8 cellular contexts compared by ENCODE assay signal in the genomic region with DNA sequence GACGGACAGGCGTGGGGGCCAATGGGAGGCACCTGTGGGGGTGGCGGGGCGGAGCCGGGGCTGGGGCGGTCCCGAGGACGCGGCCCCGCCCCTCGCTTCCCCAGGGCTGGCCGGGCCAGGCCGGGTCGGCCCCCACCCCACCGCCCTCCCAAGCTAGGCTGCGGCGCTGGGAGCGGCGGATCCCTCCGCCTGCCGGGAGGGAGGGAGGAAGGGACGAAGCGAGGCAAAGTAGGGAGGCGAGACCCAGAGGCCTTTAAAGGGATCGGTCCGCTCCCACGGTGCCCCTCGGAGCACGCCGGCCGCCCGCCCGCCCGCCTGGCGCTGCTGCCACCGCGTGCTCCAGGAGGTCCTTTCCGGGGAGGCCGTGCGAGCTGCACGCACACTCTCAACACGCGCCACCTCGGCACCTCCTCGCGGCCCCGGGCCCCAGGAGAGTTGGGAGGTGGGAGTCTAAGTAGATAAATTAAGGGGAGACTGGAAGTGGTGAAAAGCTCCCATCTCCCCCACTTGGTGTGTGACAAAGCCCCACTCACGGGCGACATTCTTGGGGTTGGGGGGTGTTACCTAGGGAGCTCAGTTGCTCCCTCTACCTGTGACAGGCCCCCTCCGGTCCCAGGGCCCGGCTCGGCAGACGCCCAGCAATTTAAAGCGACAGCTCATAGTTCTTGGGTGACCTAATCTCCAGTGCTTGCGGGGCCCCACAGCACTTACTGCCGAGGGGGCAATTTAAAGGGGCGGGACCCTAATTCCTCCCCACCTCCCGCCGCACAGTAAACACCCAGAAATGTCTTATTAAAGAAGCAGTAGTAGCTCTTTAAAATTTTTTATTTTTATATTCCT. TPM values are rescaled to one million over a fixed set of nuclear protein-coding genes. Genes with fewer than 3 reads are reported as not detected.
DNase-seq lines count a peak whose midpoint lies in the region; ATAC-seq and TF ChIP-seq lines count a peak whose summit lies in the region.

No MANE protein-coding gene starts in this region.

- no peak overlapping the region for H2AFZ ChIP-seq in OCI-LY1 (ENCODE audit: low read length)

- ATAC-seq in GM21526 (IDR thresholded peaks at IDR 0.05; ENCODE audit: low FRiP score, unreplicated experiment) (peak; percentile 52), mucosa of descending colon (peak; percentile 78)

- TF ChIP-seq CTCF in OCI-LY1 (IDR thresholded peaks at IDR 0.05; ENCODE audit: low read length) (peak; percentile 72), mucosa of descending colon (IDR thresholded peaks at IDR 0.05) (peak; percentile 39)

- H3K36me3 ChIP-seq in OCI-LY1 (ENCODE audit: insufficient read depth, low read length) (no peaks in the 10 kb centered on the region; the same call in 1 of the 2 replicates), mucosa of descending colon (ENCODE audit: low read depth) (peaks cover 3% of the 10 kb centered on the region)

- H3K9ac ChIP-seq in OCI-LY1 (ENCODE audit: low read length) = peak overlapping the region; percentile 90

- no peaks in the 10 kb centered on the region for H3K27me3 ChIP-seq in OCI-LY1 (ENCODE audit: insufficient read depth, low read length)

- peaks cover 7% of the 10 kb centered on the region; the same call in 1 of the 2 replicates for H3F3A ChIP-seq in OCI-LY1 (ENCODE audit: insufficient read depth, low read length)

- H4K20me1 ChIP-seq in OCI-LY1 (ENCODE audit: insufficient read depth, low read length) = no peaks in the 10 kb centered on the region

- H3K27ac ChIP-seq in OCI-LY1 (ENCODE audit: low read depth, low read length, poor library complexity, severe bottlenecking) = peak overlapping the region; percentile 100

- intact Hi-C loops in mucosa of descending colon (cut with DNase I, micrococcal nuclease) = no loop called here

- peaks cover 41% of the 10 kb centered on the region for H3K79me2 ChIP-seq in OCI-LY1 (ENCODE audit: insufficient read depth, low read length)

- peak overlapping the region; percentile 88 for H3K4me2 ChIP-seq in OCI-LY1 (ENCODE audit: low read length)

- no peaks in the 10 kb centered on the region for H3K9me2 ChIP-seq in OCI-LY1 (ENCODE audit: low read depth, low read length)

- peak; percentile 99 for DNase-seq in DMS 273 (lab: John Stamatoyannopoulos, UW; ENCODE audit: unreplicated experiment)
- DNase-seq in HuH-7.5 (ENCODE audit: low spot score) = peak; percentile 98
- DNase-seq in activated T-cell treated with anti-CD3 and anti-CD28 coated beads for 1 hour (ENCODE audit: low read depth) = peak; percentile 96
- peak; percentile 90 for DNase-seq in epidermal melanocyte (ENCODE audit: insufficient read length, low spot score)
- peak; percentile 95 to 96 (median 95) for DNase-seq in mucosa of descending colon
- DNase-seq in stimulated activated CD8-positive, alpha-beta memory T cell treated with anti-CD3 and anti-CD28 coated beads, Interleukin-4, amount 100 ng/mL, for 1 hour (ENCODE audit: low read depth in 2 of 2, low spot score in 1 of 2) = peak; percentile 86 to 92

- no peaks in the 10 kb centered on the region for H3K9me3 ChIP-seq in OCI-LY1 (ENCODE audit: low read length)
- H3K9me3 ChIP-seq in mucosa of descending colon = no peaks in the 10 kb centered on the region

- peaks cover 82% of the 10 kb centered on the region for H3K4me1 ChIP-seq in OCI-LY1 (ENCODE audit: insufficient read depth, low read length, severe bottlenecking)
- H3K4me1 ChIP-seq in mucosa of descending colon (ENCODE audit: low read depth) = peaks cover 60% of the 10 kb centered on the region

- H3K4me3 ChIP-seq in OCI-LY1 (ENCODE audit: low read depth, low read length, poor library complexity, severe bottlenecking) (peak overlapping the region; percentile 94), mucosa of descending colon (peak overlapping the region; percentile 94)

RNA-seq across cellular contexts. Expression of a gene that starts 0.5 kb away (rescaled TPM):
- 100 to 1,000 TPM in 1 of 3 donors, 10 to 100 TPM in 2; 56.8 to 103 (median 61.9) TPM for total RNA-seq in mucosa of descending colon

Comparison
In these comparisons a context has a peak if more than half of its experiments do, and no peak if none do; other contexts are left out.
1. Peak in every context shown above with its lines: DNase-seq, ATAC-seq, H3K4me3 ChIP-seq and H3K27ac ChIP-seq.